In genomic region chr2:105379741-105380186, GRCh38 we compare ENCODE assay signal across 11 cellular contexts. TPM values are rescaled to one million over a fixed set of nuclear protein-coding genes. Genes with fewer than 3 reads are reported as not detected.
DNase-seq lines count a peak whose midpoint lies in the region; TF ChIP-seq lines count a peak whose summit lies in the region.
"Had no signal": no experiment of that assay in that cellular context is flagged by ENCODE, and none has a peak within 500 bp of the region (broad histone marks: within the 10 kb centered on the region; RNA-seq: fewer than 3 reads in every experiment).

No MANE protein-coding gene starts in this region.

- TF ChIP-seq CTCF in AG04450 (IDR thresholded peaks at IDR 0.05; ENCODE audit: low read depth, low read length) (no peak), chondrocyte (IDR thresholded peaks at IDR 0.05) (no peak), ovary (IDR thresholded peaks at IDR 0.05) (no peak), A673 (conservative IDR thresholded peaks at IDR 0.05; ENCODE audit: low read depth, low read length) (no peak)

- CTCF ChIA-PET in AG04450 (lab: Charles Lee): no interaction called here
- CTCF ChIA-PET in A673 (lab: Charles Lee): no interaction called here

- H3K4me1 Mint-ChIP-seq in chondrocyte (ENCODE audit: low read depth): peaks cover 73% of the 10 kb centered on the region
- H3K4me1 Mint-ChIP-seq: activated CD4-positive, alpha-beta T cell treated with anti-CD3 and anti-CD28 coated beads for 36 hours had no signal

- H3K36me3 Mint-ChIP-seq in chondrocyte (ENCODE audit: low read depth): peaks cover 47% of the 10 kb centered on the region

- intact Hi-C loops in ovary (cut with DNase I) (loop anchor here in 1 of 4 donors (5.0 kb wide), 1 partner anchor 118 kb away; no protein-coding TSS in a partner anchor), A673 (cut with micrococcal nuclease; ENCODE audit: unreplicated experiment) (no loop called here)

- 70 to 76% (median 76%) methylated on average over 7 of the region's 7 CpGs for WGBS in ovary, 3 donors

- H3K4me1 ChIP-seq in ovary (ENCODE audit: insufficient read depth) (peaks cover 52% of the 10 kb centered on the region), A673 (ENCODE audit: insufficient read depth, low read length, poor library complexity, severe bottlenecking) (no peaks in the 10 kb centered on the region)

- H3K36me3 ChIP-seq in ovary (no peaks in the 10 kb centered on the region), A673 (ENCODE audit: insufficient read depth, low read length, poor library complexity, severe bottlenecking) (no peaks in the 10 kb centered on the region)

- H3K4me3 Mint-ChIP-seq in chondrocyte (ENCODE audit: unreplicated experiment): no peak overlapping the region
- H3K4me3 Mint-ChIP-seq: activated CD4-positive, alpha-beta T cell treated with anti-CD3 and anti-CD28 coated beads for 36 hours had no signal

- no peak for TF ChIP-seq POLR2A in ovary (IDR thresholded peaks at IDR 0.05)

- no TSS peak for BruUV-seq in A673 (replicated peaks; lab: Mats Ljungman, UMichigan)

- H3K9me3 ChIP-seq in AG04450 (ENCODE audit: control insufficient read depth, insufficient read depth, low read length) (no peaks in the 10 kb centered on the region), ovary (no peaks in the 10 kb centered on the region), A673 (ENCODE audit: low read depth, low read length, poor library complexity, severe bottlenecking) (no peaks in the 10 kb centered on the region)

- no peaks in the 10 kb centered on the region for H3K9me3 Mint-ChIP-seq in chondrocyte (ENCODE audit: low read depth)

- DNase-seq in AG04450 (ENCODE audit: low read depth, low spot score) (no peak), NOMO-1 treated with DMSO at 0.1 percent for 48 hours (lab: John Stamatoyannopoulos, UW; ENCODE audit: unreplicated experiment) (peak; percentile 92), chondrocyte (ENCODE audit: low spot score) (peak; percentile 15), ovary (peak in 3 of 5 donors; percentile 13 to 51 (median 16)), NK-92 (lab: John Stamatoyannopoulos, UW; ENCODE audit: unreplicated experiment) (no peak), DMS114 treated with DMSO at 0.1 percent for 48 hours (lab: John Stamatoyannopoulos, UW; ENCODE audit: unreplicated experiment) (no peak), A673 (ENCODE audit: low spot score) (no peak)
- no peak for DNase-seq in stimulated activated CD4-positive, alpha-beta T cell treated with anti-CD3 and anti-CD28 coated beads, Interleukin-4, amount 100 ng/mL, for 1 hour
- DNase-seq: activated CD4-positive, alpha-beta T cell treated with anti-CD3 and anti-CD28 coated beads for 36 hours; NCI-H2171; SHP77 had no signal

- H3K27ac ChIP-seq in AG04450 (ENCODE audit: low read depth, low read length): peak overlapping the region; percentile 62
- H3K27ac ChIP-seq in ovary: peak overlapping the region; percentile 70 to 98
- H3K27ac ChIP-seq in A673 (ENCODE audit: low read depth, low read length, poor library complexity, severe bottlenecking): no peak overlapping the region

- POLR2A ChIA-PET in AG04450 (lab: Yijun Ruan, JAX): interaction anchor here (1.3 kb wide), 1 partner anchor 58 kb away, joined by 4 read pairs; no protein-coding TSS in a partner anchor
- POLR2A ChIA-PET in A673 (lab: Charles Lee; ENCODE audit: low non-redundant PET): no interaction called here

- H3K27me3 Mint-ChIP-seq in chondrocyte (ENCODE audit: low read depth): no peaks in the 10 kb centered on the region
- H3K27me3 Mint-ChIP-seq: activated CD4-positive, alpha-beta T cell treated with anti-CD3 and anti-CD28 coated beads for 36 hours had no signal

- no peak overlapping the region for H3K27ac Mint-ChIP-seq in chondrocyte (ENCODE audit: unreplicated experiment)
- H3K27ac Mint-ChIP-seq: activated CD4-positive, alpha-beta T cell treated with anti-CD3 and anti-CD28 coated beads for 36 hours had no signal

- no peak for TF ChIP-seq EP300 in ovary (IDR thresholded peaks at IDR 0.05)

- H3K27me3 ChIP-seq in AG04450 (ENCODE audit: control insufficient read depth, insufficient read depth, low read length) (no peaks in the 10 kb centered on the region), ovary (no peaks in the 10 kb centered on the region), A673 (replicated peaks; ENCODE audit: insufficient read depth, low read depth, low read length, poor library complexity) (no peaks in the 10 kb centered on the region)

- H3K4me3 ChIP-seq in AG04450 (ENCODE audit: low read depth, low read length) (no peak overlapping the region), ovary (no peak overlapping the region), A673 (ENCODE audit: low read depth, low read length, poor library complexity, severe bottlenecking) (no peak overlapping the region)

RNA-seq across cellular contexts. Expression of gene FHL2, which starts 19.1 kb away (rescaled TPM):
- polyA plus RNA-seq in AG04450 (2011; rRNA removed) (497 and 555 TPM in 2 replicates), ovary (100 to 1,000 TPM; 320 to 628 TPM)
- 400 and 514 TPM in 2 replicates for polyA minus RNA-seq in AG04450 (2011; rRNA and poly(A)+ RNA removed)
- total RNA-seq in chondrocyte (63.6 to 104 TPM (median 97.3 TPM) in 3 replicates), ovary (1,000 to 10,000 TPM in 1 of 7 donors, 100 to 1,000 TPM in 6; 300 to 1,049 (median 495) TPM), A673 (2021) (3.2 and 4.7 TPM in 2 replicates)

RNA-seq across cellular contexts. Expression of gene C2orf49, which starts 42.4 kb away (rescaled TPM):
- polyA plus RNA-seq in AG04450 (2011; rRNA removed) (13.7 and 20.3 TPM in 2 replicates), ovary (10 to 100 TPM; 12.6 to 27.2 TPM)
- polyA minus RNA-seq in AG04450 (2011; rRNA and poly(A)+ RNA removed): 9.9 and 11.5 TPM in 2 replicates
- total RNA-seq in chondrocyte (14.9 to 15.3 TPM (median 14.9 TPM) in 3 replicates), ovary (10 to 100 TPM; 12.9 to 32.5 (median 20.3) TPM), A673 (2021) (21.5 and 24.8 TPM in 2 replicates)

RNA-seq across cellular contexts. Expression of gene TGFBRAP1, which starts 50.2 kb away (rescaled TPM):
- polyA plus RNA-seq in AG04450 (2011; rRNA removed): 7.9 and 9.8 TPM in 2 replicates
- 14.0 and 16.7 TPM in 2 replicates for polyA minus RNA-seq in AG04450 (2011; rRNA and poly(A)+ RNA removed)
- total RNA-seq in chondrocyte: 18.3 to 21.4 TPM (median 18.5 TPM) in 3 replicates
- total RNA-seq in ovary: 10 to 100 TPM; 13.4 to 19.1 (median 17.3) TPM
- 10 to 100 TPM in 1 of 2 donors, 1 to 10 TPM in 1; 7.2 to 10.4 TPM for polyA plus RNA-seq in ovary
- 22.8 and 24.8 TPM in 2 replicates for total RNA-seq in A673 (2021)

Comparison
In these comparisons a context has a peak if more than half of its experiments do, and no peak if none do; other contexts are left out.
1. DNase-seq: peak in NOMO-1 treated with DMSO at 0.1 percent for 48 hours (single experiment), chondrocyte (single experiment) and ovary (3 of 5); none in AG04450 (single experiment), NK-92 (single experiment), stimulated activated CD4-positive, alpha-beta T cell treated with anti-CD3 and anti-CD28 coated beads, Interleukin-4, amount 100 ng/mL, for 1 hour (single experiment), DMS114 treated with DMSO at 0.1 percent for 48 hours (single experiment) and A673 (single experiment).
2. RNA of gene FHL2, which starts 19.1 kb away (total RNA-seq): 300 to 1,049 TPM in ovary and 63.6 to 104 TPM in chondrocyte; 3.2 to 4.7 TPM in A673; every median in the first group is over 10 times any median in the second.